12 cellular contexts compared by ENCODE assay signal in genomic region chr4:156983366-156983765, GRCh38. TPM values are rescaled to one million over a fixed set of nuclear protein-coding genes. Genes with fewer than 3 reads are reported as not detected.
DNase-seq lines count a peak whose midpoint lies in the region; ATAC-seq and TF ChIP-seq lines count a peak whose summit lies in the region.
"Had no signal": no experiment of that assay in that cellular context is flagged by ENCODE, and none has a peak within 500 bp of the region (broad histone marks: within the 10 kb centered on the region; RNA-seq: fewer than 3 reads in every experiment).

No MANE protein-coding gene starts in this region.

- no peak for TF ChIP-seq POLR2A in HCT116 (IDR thresholded peaks at IDR 0.05; ENCODE audit: borderline replicate concordance, extremely low read depth, insufficient read depth, insufficient read length)

- POLR2A ChIA-PET in HCT116 (lab: Charles Lee) = no interaction called here

- CTCF ChIA-PET in HCT116 (lab: Charles Lee) = interaction anchor here (1.0 to 2.6 kb wide), 2 partner anchors 16 to 62 kb away, joined by 4 to 13 read pairs; no protein-coding TSS in a partner anchor

- no TSS peak for BruUV-seq in HCT116 (replicated peaks; lab: Mats Ljungman, UMichigan)

- intact Hi-C loops in HCT116 (cut with micrococcal nuclease) = loop anchor here (2.0 to 5.0 kb wide), 3 partner anchors 61 to 994 kb away; no protein-coding TSS in a partner anchor

- H3K4me1 ChIP-seq in HCT116 (ENCODE audit: control insufficient read depth in 1 of 2, insufficient read depth in 2 of 2, low read length in 2 of 2) = no peaks in the 10 kb centered on the region

- no peaks in the 10 kb centered on the region for H3K79me2 ChIP-seq in HCT116 (ENCODE audit: insufficient read depth, low read length)

- H3K4me2 ChIP-seq in HCT116 (ENCODE audit: low read length) = no peak overlapping the region

- RAD21 ChIA-PET in HCT116 (lab: Charles Lee; ENCODE audit: low non-redundant PET in 1 of 2, low total read pairs in 2 of 2, uncharacterized antibody in 2 of 2, unreplicated experiment in 2 of 2) = no interaction called here

- DNase-seq in HCT116 (ENCODE audit: low read depth, low spot score) = no peak
- peak; percentile 49 for DNase-seq in SK-MEL-5 (ENCODE audit: low read depth, low spot score)
- DNase-seq in epithelial cell of esophagus (ENCODE audit: low read depth) = peak; percentile 46
- DNase-seq in retinal pigment epithelial cell (ENCODE audit: low read depth) = no peak
- no peak for DNase-seq in G401 (ENCODE audit: low spot score)
- DNase-seq in nucleus accumbens (lab: John Stamatoyannopoulos, UW) = no peak
- DNase-seq: activated CD8-positive, alpha-beta T cell treated with anti-CD3 and anti-CD28 coated beads, Interleukin-2, amount 10 ng/mL, durations not matched to agents 7 days and 5 days; anterior cingulate cortex; NCI-H2081; stimulated activated CD4-positive, alpha-beta T cell treated with anti-CD3 and anti-CD28 coated beads, Interleukin-1b, Interleukin-23, amount 100 ng/mL, for 48 hours had no signal

- H3K9me2 ChIP-seq in HCT116 (ENCODE audit: insufficient read depth) = no peaks in the 10 kb centered on the region

- no peak overlapping the region for H3K27ac ChIP-seq in HCT116 (ENCODE audit: low read depth, low read length)
- H3K27ac ChIP-seq: SJSA1 had no signal

- H4K20me1 ChIP-seq in HCT116 (ENCODE audit: insufficient read depth) = no peaks in the 10 kb centered on the region

- TF ChIP-seq RAD21 in HCT116 (IDR thresholded peaks at IDR 0.05; ENCODE audit: low read depth) = peak; percentile 49

- H3K9ac ChIP-seq in HCT116 (ENCODE audit: low read length) = no peak overlapping the region

- no peaks in the 10 kb centered on the region for H3K27me3 ChIP-seq in HCT116 (ENCODE audit: insufficient read depth, low read length)
- H3K27me3 ChIP-seq: SJSA1 had no signal

- ATAC-seq in HCT116 (peak; percentile 59; the same call in 1 of the 2 replicates), GM19035 (IDR thresholded peaks at IDR 0.05; ENCODE audit: unreplicated experiment) (no peak)
- ATAC-seq: activated CD8-positive, alpha-beta T cell treated with anti-CD3 and anti-CD28 coated beads, Interleukin-2, amount 10 ng/mL, durations not matched to agents 7 days and 5 days had no signal

- peak; percentile 41 to 54 (median 51); a peak in 5 of 6 replicates for TF ChIP-seq CTCF in HCT116 (IDR thresholded peaks at IDR 0.05 in 2 of 3, conservative IDR thresholded peaks at IDR 0.05 in 1 of 3; ENCODE audit: borderline replicate concordance in 1 of 3, insufficient read depth in 1 of 3, low read depth in 2 of 3, low read length in 2 of 3)
- TF ChIP-seq CTCF in epithelial cell of esophagus (IDR thresholded peaks at IDR 0.05; ENCODE audit: insufficient read depth, low read depth, low read length, missing control alignments) = peak; percentile 61
- peak; percentile 64 for TF ChIP-seq CTCF in retinal pigment epithelial cell (conservative IDR thresholded peaks at IDR 0.05; ENCODE audit: low read depth, low read length)

- H3K9me3 ChIP-seq in HCT116 (ENCODE audit: control insufficient read depth in 1 of 2, insufficient read depth in 1 of 2, low read depth in 1 of 2, low read length in 2 of 2) = no peaks in the 10 kb centered on the region

- in situ Hi-C loops in SK-MEL-5 (cut with HindIII; ENCODE audit: low pct_unique_long_range_greater_than_20kb, low sequenced_read_pairs) = no loop called here
- in situ Hi-C loops in G401 (cut with HindIII; ENCODE audit: low sequenced_read_pairs) = no loop called here

- H2AFZ ChIP-seq in HCT116 (ENCODE audit: low read depth, low read length, poor library complexity, severe bottlenecking) = no peak overlapping the region

- H3K4me3 ChIP-seq in HCT116 (replicated peaks in 1 of 2; ENCODE audit: low read depth in 1 of 2, low read length in 2 of 2) (no peak overlapping the region), epithelial cell of esophagus (ENCODE audit: low read length) (no peak overlapping the region), retinal pigment epithelial cell (ENCODE audit: low read length) (no peak overlapping the region)
- H3K4me3 ChIP-seq: SJSA1 had no signal

- no peaks in the 10 kb centered on the region for H3K36me3 ChIP-seq in HCT116 (ENCODE audit: control insufficient read depth in 1 of 2, insufficient read depth in 2 of 2, low read length in 2 of 2)
- H3K36me3 ChIP-seq: SJSA1 had no signal

TF ChIP-seq in HCT116, 20 proteins besides CTCF, POLR2A, EP300 and RAD21:
- no peak for TF ChIP-seq EZH2 (IDR thresholded peaks at IDR 0.05)
- TF ChIP-seq TCF7L2 (IDR thresholded peaks at IDR 0.05; ENCODE audit: borderline replicate concordance, extremely low read depth, insufficient read depth, insufficient read length) = no peak
- TF ChIP-seq, protein P1, sequence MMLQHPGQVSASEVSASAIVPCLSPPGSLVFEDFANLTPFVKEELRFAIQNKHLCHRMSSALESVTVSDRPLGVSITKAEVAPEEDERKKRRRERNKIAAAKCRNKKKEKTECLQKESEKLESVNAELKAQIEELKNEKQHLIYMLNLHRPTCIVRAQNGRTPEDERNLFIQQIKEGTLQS (IDR thresholded peaks at IDR 0.05) = no peak
- no peak for TF ChIP-seq CEBPB (IDR thresholded peaks at IDR 0.05; ENCODE audit: low read depth)
- TF ChIP-seq YY1 (IDR thresholded peaks at IDR 0.05; ENCODE audit: extremely low read depth, insufficient replicate concordance, low read depth, low read length) = no peak
- no peak for TF ChIP-seq JUND (IDR thresholded peaks at IDR 0.05)
- no peak for TF ChIP-seq CBX3 (IDR thresholded peaks at IDR 0.05; ENCODE audit: low read depth)
- no peak for TF ChIP-seq ZFX (IDR thresholded peaks at IDR 0.05)
- TF ChIP-seq, protein P2, sequence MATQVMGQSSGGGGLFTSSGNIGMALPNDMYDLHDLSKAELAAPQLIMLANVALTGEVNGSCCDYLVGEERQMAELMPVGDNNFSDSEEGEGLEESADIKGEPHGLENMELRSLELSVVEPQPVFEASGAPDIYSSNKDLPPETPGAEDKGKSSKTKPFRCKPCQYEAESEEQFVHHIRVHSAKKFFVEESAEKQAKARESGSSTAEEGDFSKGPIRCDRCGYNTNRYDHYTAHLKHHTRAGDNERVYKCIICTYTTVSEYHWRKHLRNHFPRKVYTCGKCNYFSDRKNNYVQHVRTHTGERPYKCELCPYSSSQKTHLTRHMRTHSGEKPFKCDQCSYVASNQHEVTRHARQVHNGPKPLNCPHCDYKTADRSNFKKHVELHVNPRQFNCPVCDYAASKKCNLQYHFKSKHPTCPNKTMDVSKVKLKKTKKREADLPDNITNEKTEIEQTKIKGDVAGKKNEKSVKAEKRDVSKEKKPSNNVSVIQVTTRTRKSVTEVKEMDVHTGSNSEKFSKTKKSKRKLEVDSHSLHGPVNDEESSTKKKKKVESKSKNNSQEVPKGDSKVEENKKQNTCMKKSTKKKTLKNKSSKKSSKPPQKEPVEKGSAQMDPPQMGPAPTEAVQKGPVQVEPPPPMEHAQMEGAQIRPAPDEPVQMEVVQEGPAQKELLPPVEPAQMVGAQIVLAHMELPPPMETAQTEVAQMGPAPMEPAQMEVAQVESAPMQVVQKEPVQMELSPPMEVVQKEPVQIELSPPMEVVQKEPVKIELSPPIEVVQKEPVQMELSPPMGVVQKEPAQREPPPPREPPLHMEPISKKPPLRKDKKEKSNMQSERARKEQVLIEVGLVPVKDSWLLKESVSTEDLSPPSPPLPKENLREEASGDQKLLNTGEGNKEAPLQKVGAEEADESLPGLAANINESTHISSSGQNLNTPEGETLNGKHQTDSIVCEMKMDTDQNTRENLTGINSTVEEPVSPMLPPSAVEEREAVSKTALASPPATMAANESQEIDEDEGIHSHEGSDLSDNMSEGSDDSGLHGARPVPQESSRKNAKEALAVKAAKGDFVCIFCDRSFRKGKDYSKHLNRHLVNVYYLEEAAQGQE (IDR thresholded peaks at IDR 0.05; ENCODE audit: low read depth) = no peak
- no peak for TF ChIP-seq EZH2phosphoT487 (IDR thresholded peaks at IDR 0.05; ENCODE audit: borderline replicate concordance)
- TF ChIP-seq EGR1 (IDR thresholded peaks at IDR 0.05; ENCODE audit: low read depth) = no peak
- TF ChIP-seq ZNF274 (IDR thresholded peaks at IDR 0.05; ENCODE audit: low read depth, low read length) = no peak
- no peak for TF ChIP-seq FOSL1 (IDR thresholded peaks at IDR 0.05; ENCODE audit: low read depth)
- no peak for TF ChIP-seq SIN3A (IDR thresholded peaks at IDR 0.05; ENCODE audit: low read depth)
- TF ChIP-seq, protein P3, sequence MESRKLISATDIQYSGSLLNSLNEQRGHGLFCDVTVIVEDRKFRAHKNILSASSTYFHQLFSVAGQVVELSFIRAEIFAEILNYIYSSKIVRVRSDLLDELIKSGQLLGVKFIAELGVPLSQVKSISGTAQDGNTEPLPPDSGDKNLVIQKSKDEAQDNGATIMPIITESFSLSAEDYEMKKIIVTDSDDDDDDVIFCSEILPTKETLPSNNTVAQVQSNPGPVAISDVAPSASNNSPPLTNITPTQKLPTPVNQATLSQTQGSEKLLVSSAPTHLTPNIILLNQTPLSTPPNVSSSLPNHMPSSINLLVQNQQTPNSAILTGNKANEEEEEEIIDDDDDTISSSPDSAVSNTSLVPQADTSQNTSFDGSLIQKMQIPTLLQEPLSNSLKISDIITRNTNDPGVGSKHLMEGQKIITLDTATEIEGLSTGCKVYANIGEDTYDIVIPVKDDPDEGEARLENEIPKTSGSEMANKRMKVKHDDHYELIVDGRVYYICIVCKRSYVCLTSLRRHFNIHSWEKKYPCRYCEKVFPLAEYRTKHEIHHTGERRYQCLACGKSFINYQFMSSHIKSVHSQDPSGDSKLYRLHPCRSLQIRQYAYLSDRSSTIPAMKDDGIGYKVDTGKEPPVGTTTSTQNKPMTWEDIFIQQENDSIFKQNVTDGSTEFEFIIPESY (IDR thresholded peaks at IDR 0.05; ENCODE audit: extremely low read depth, insufficient replicate concordance, low read length) = no peak
- TF ChIP-seq SRF (IDR thresholded peaks at IDR 0.05; ENCODE audit: low read depth) = no peak
- no peak for TF ChIP-seq SP1 (IDR thresholded peaks at IDR 0.05; ENCODE audit: low read depth)

RNA-seq across cellular contexts. Expression of gene PDGFC, which starts 11.8 kb away (rescaled TPM):
- total RNA-seq in HCT116 (2021; ENCODE audit: unreplicated experiment) = 9.8 TPM
- 7.5 and 9.3 TPM in 2 replicates for polyA plus RNA-seq in HCT116 (2012)
- total RNA-seq in SK-MEL-5 (2014; rRNA removed; shearing (Covaris generic)) = 3.0 and 5.4 TPM in 2 replicates
- polyA plus RNA-seq in SK-MEL-5 (2015; cell fraction: cytosol; rRNA removed) = 1.5 and 2.1 TPM in 2 replicates
- 1.3 and 1.8 TPM in 2 replicates for polyA plus RNA-seq in SK-MEL-5 (2015; cell fraction: nucleus; rRNA removed)
- total RNA-seq in G401 (2014; rRNA removed; shearing (Covaris generic)) = 28.2 and 28.3 TPM in 2 replicates
- total RNA-seq: activated CD8-positive, alpha-beta T cell treated with anti-CD3 and anti-CD28 coated beads, Interleukin-2, amount 10 ng/mL, durations not matched to agents 7 days and 5 days had no signal

Comparison
In these comparisons a context has a peak if more than half of its experiments do, and no peak if none do; other contexts are left out.
1. DNase-seq: peak in SK-MEL-5 (single experiment) and epithelial cell of esophagus (single experiment); none in HCT116 (single experiment), retinal pigment epithelial cell (single experiment), G401 (single experiment) and nucleus accumbens (0 of 56).
2. Peak in every context shown above with its lines, with median percentiles within 50 percentile points of each other: CTCF ChIP-seq.